Comparison of ENCODE assay signal across 19 cellular contexts in the genomic region with DNA sequence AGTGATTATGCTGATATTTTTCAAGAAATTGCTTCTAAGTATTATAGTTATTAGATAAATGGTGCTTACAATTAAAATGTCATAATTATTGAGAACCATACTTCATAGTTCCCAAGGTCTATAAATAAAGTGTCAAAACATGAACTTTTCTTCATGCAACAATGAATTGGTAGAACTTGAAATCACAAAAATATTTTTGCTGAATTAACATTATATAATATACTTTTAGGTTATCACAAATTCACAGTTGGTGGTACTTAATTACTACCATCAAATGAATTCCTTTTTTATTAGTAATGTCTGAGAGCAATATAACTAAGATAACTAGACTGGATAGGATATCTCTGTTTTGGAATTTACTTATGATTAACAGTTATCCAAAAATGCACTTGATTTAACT. TPM values are rescaled to one million over a fixed set of nuclear protein-coding genes. Genes with fewer than 3 reads are reported as not detected.
A peak's percentile ranks its signal among the peaks of the same experiment; 100 is the strongest.
DNase-seq lines count a peak whose midpoint lies in the region; ATAC-seq, FAIRE-seq and TF ChIP-seq lines count a peak whose summit lies in the region.
"Had no signal": no experiment of that assay in that cellular context is flagged by ENCODE, and none has a peak within 500 bp of the region (broad histone marks: within the 10 kb centered on the region; RNA-seq: fewer than 3 reads in every experiment).

No MANE protein-coding gene starts in this region.

- TF ChIP-seq CTCF in A549 (IDR thresholded peaks at IDR 0.05) (no peak), HFFc6 (IDR thresholded peaks at IDR 0.05) (no peak)

- no peak overlapping the region for H3K27ac Mint-ChIP-seq in HFFc6
- H3K27ac Mint-ChIP-seq: CD14-positive monocyte; CD4-positive, alpha-beta T cell; CD8-positive, alpha-beta memory T cell; GM23338; H9 had no signal

- no peak for TF ChIP-seq POLR2A in A549 (IDR thresholded peaks at IDR 0.05; ENCODE audit: low read length)

- peaks cover 10% of the 10 kb centered on the region for H3K4me1 Mint-ChIP-seq in HFFc6 (ENCODE audit: low read depth)

- H3K4me2 ChIP-seq in A549 = no peak overlapping the region
- H3K4me2 ChIP-seq: BLaER1 treated with 17β-estradiol and CSF1 and Interleukin-3, amounts not matched to agents 10 nM and 100 nM; GM23338 had no signal

- no peak for TF ChIP-seq RAD21 in A549 (conservative IDR thresholded peaks at IDR 0.05 in 1 of 2, IDR thresholded peaks at IDR 0.05 in 1 of 2)

- no peak for TF ChIP-seq EP300 in A549 (IDR thresholded peaks at IDR 0.05)

- H3K4me3 ChIP-seq in A549 = no peak overlapping the region
- H3K4me3 ChIP-seq: BLaER1 treated with 17β-estradiol and CSF1 and Interleukin-3, amounts not matched to agents 10 nM and 100 nM; GM23338 had no signal

- no peak for DNase-seq in A549 (ENCODE audit: low read depth in 1 of 2, low spot score in 1 of 2)
- no peak for DNase-seq in frontal cortex (ENCODE audit: low spot score in 2 of 2)
- no peak for DNase-seq in HFFc6
- no peak for DNase-seq in amygdala (lab: John Stamatoyannopoulos, UW)
- DNase-seq: ACHN; AML-193; BE2C; CD4-positive, alpha-beta T cell; CD8-positive, alpha-beta memory T cell; DMS53; DMS79 treated with DMSO at 0.1 percent for 48 hours; H9 had no signal

- H3K36me3 Mint-ChIP-seq in HFFc6 (ENCODE audit: low read depth) = no peaks in the 10 kb centered on the region

- H3K9me3 ChIP-seq in A549 = no peaks in the 10 kb centered on the region
- H3K9me3 ChIP-seq: BE2C had no signal

- H3K4me3 Mint-ChIP-seq in HFFc6 = no peak overlapping the region
- H3K4me3 Mint-ChIP-seq: CD14-positive monocyte; CD4-positive, alpha-beta T cell; CD8-positive, alpha-beta memory T cell; GM23338; H9 had no signal

- CTCF ChIA-PET in A549 (lab: Yijun Ruan, JAX) = no interaction called here

- no peak overlapping the region for H3K27ac ChIP-seq in A549
- H3K27ac ChIP-seq: BLaER1 treated with 17β-estradiol and CSF1 and Interleukin-3, amounts not matched to agents 10 nM and 100 nM had no signal

- no peaks in the 10 kb centered on the region for H3K9me3 Mint-ChIP-seq in HFFc6
- H3K9me3 Mint-ChIP-seq: CD14-positive monocyte; CD4-positive, alpha-beta T cell; CD8-positive, alpha-beta memory T cell; GM23338; H9 had no signal

- H3K4me1 ChIP-seq in A549 = 0 out of 3 replicates have a peak, but pooled peaks cover 6% of the 10 kb centered on the region
- H3K4me1 ChIP-seq: BE2C had no signal

- ATAC-seq in A549 (no peak), GM18861 (IDR thresholded peaks at IDR 0.05; ENCODE audit: unreplicated experiment) (no peak)
- ATAC-seq: GM23338, HCT116 had no signal

- POLR2A ChIA-PET in A549 (lab: Yijun Ruan, JAX) = no interaction called here

- FAIRE-seq in A549 (lab: Jason Lieb, UNC) (no peak), G401.6 (lab: Jason Lieb, UNC) (peak; percentile 55), frontal cortex (lab: Jason Lieb, UNC) (peak; percentile 19)
- FAIRE-seq: GM12892 had no signal

- peaks cover 25% of the 10 kb centered on the region for H3K27me3 Mint-ChIP-seq in HFFc6 (ENCODE audit: insufficient read depth)

TF ChIP-seq in A549, 52 proteins besides CTCF, POLR2A, EP300 and RAD21:
- TF ChIP-seq RNF2 (IDR thresholded peaks at IDR 0.05; ENCODE audit: borderline replicate concordance, low read depth) = no peak
- no peak for TF ChIP-seq RARB (CRISPR knock-in tag; IDR thresholded peaks at IDR 0.05)
- peak; percentile 43 for TF ChIP-seq MAFK (IDR thresholded peaks at IDR 0.05; ENCODE audit: partially characterized antibody)
- no peak for TF ChIP-seq TP53 (CRISPR knock-in tag; IDR thresholded peaks at IDR 0.05)

RNA-seq across cellular contexts. Expression of gene DNM3, which starts 4.7 kb away (rescaled TPM):
- polyA plus RNA-seq in A549 (2011; rRNA removed) = 1.1 and 1.5 TPM in 2 replicates
- 0.35 and 0.37 TPM in 2 replicates for polyA plus RNA-seq in A549 (2012; cell fraction: cytosol; rRNA removed)
- 0.59 and 0.69 TPM in 2 replicates for polyA plus RNA-seq in A549 (2012; cell fraction: nucleus; rRNA removed)
- 0.34 to 0.57 TPM (median 0.55 TPM) in 3 replicates for polyA plus RNA-seq in A549 (2017; fragmentation: RNase III; extraction: RNeasy Plus Mini Kit Qiagen cat#74134 plus additional on column Dnase treatment)
- polyA minus RNA-seq in A549 (2011; rRNA and poly(A)+ RNA removed) = 2.0 TPM in 2 replicates
- 76.2 TPM for total RNA-seq in frontal cortex
- under 1 TPM; 0.25 to 0.73 (median 0.39) TPM for total RNA-seq in HFFc6 (2021; fragmentation: NEBNext Ultra II Directional; extraction: Animal tissue kit (Norgen Biotek cat#: 25700))
- polyA plus RNA-seq: CD14-positive monocyte had no signal

Comparison
In these comparisons a context has a peak if more than half of its experiments do, and no peak if none do; other contexts are left out.
1. RNA of gene DNM3, which starts 4.7 kb away (total RNA-seq): 76.2 TPM in frontal cortex (single experiment); 0.25 to 0.73 TPM in HFFc6; every median in the first group is over 10 times any median in the second.